ENCODE assay signal across 16 cellular contexts in the genomic region with DNA sequence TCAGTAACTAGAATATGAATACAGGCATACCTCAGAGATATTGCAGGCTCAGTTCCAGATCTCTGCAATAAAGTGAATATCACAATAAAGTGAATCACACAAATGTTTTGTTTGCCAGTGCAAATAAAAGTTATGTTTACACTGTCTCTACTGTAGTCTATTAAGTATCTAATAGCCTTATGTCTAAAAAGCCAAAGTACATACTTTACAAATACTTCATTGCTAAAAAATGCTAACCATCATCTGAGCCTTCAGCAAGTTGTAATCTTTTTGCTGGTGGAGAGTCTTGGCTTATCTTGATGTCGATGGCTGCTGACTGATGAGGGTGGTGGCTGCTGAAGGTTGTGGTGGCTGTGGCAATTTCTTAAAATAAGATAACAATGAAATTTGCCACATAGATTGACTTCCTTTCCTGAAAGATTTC.
DNase-seq lines count a peak whose midpoint lies in the region; ATAC-seq, FAIRE-seq and TF ChIP-seq lines count a peak whose summit lies in the region.
"Had no signal": no experiment of that assay in that cellular context is flagged by ENCODE, and none has a peak within 500 bp of the region (broad histone marks: within the 10 kb centered on the region; RNA-seq: fewer than 3 reads in every experiment).

No MANE protein-coding gene starts in this region.

- H3K79me1 ChIP-seq in trophoblast cell (ENCODE audit: low read length) = no peaks in the 10 kb centered on the region

- no peak overlapping the region for H4K12ac ChIP-seq in trophoblast cell (ENCODE audit: low read depth, low read length)

- H2AK5ac ChIP-seq in trophoblast cell (ENCODE audit: low read length) = no peak overlapping the region

- H3K27ac Mint-ChIP-seq in Caco-2 (ENCODE audit: unreplicated experiment) = no peak overlapping the region

- intact Hi-C loops in Caco-2 (cut with micrococcal nuclease; ENCODE audit: unreplicated experiment) = loop anchor here (5.0 kb wide), 2 partner anchors 43 to 98 kb away; no protein-coding TSS in a partner anchor

- H3K9me3 ChIP-seq in Caco-2 (no peaks in the 10 kb centered on the region), trophoblast cell (ENCODE audit: insufficient read depth, low read depth, low read length) (no peaks in the 10 kb centered on the region)
- H3K9me3 ChIP-seq: BE2C had no signal

- POLR2A ChIA-PET in Caco-2 (lab: Charles Lee) = no interaction called here

- H3K9ac ChIP-seq in trophoblast cell (ENCODE audit: low read length) = no peak overlapping the region

- no CpG with 5 or more reads among the region's 1 CpG for WGBS in trophoblast cell (ENCODE audit: extremely low coverage, insufficient coverage, insufficient read length)

- peaks cover 36% of the 10 kb centered on the region for H3K4me1 Mint-ChIP-seq in Caco-2 (ENCODE audit: low read depth, unreplicated experiment)

- H3K4me1 ChIP-seq in Caco-2 (peaks cover 66% of the 10 kb centered on the region), trophoblast cell (ENCODE audit: control insufficient read depth in 1 of 2, insufficient read depth in 2 of 2, low read length in 2 of 2) (peaks cover 0 to 3% of the 10 kb centered on the region in 2 experiments)

- no peak overlapping the region for H3K14ac ChIP-seq in trophoblast cell (ENCODE audit: low read length)

- BruUV-seq in Caco-2 (replicated peaks; lab: Mats Ljungman, UMichigan) = no TSS peak

- FAIRE-seq in endometrium (lab: Jason Lieb, UNC) = peak; percentile 82
- FAIRE-seq: GM18507 had no signal

- no peaks in the 10 kb centered on the region for H3K9me3 Mint-ChIP-seq in Caco-2 (ENCODE audit: unreplicated experiment)

- H3K27me3 ChIP-seq in Caco-2 (replicated peaks; ENCODE audit: control insufficient read depth, insufficient read depth, low read length) (no peaks in the 10 kb centered on the region), trophoblast cell (ENCODE audit: insufficient read depth, low read length) (no peaks in the 10 kb centered on the region)
- H3K27me3 ChIP-seq: BE2C had no signal

- peaks cover 57% of the 10 kb centered on the region for H3K36me3 Mint-ChIP-seq in Caco-2 (ENCODE audit: insufficient read depth, unreplicated experiment)

- H3K4me3 Mint-ChIP-seq in Caco-2 (ENCODE audit: unreplicated experiment) = peak overlapping the region; percentile 33

- no peaks in the 10 kb centered on the region for H3K27me3 Mint-ChIP-seq in Caco-2 (ENCODE audit: insufficient read depth, unreplicated experiment)

- H4K91ac ChIP-seq in trophoblast cell (ENCODE audit: low read depth, low read length) = no peak overlapping the region

- H3K27ac ChIP-seq in trophoblast cell (ENCODE audit: low read depth, low read length) = no peak overlapping the region
- H3K27ac ChIP-seq: WERI-Rb-1 had no signal

- no peak for DNase-seq in Caco-2
- DNase-seq in OCI-M1 (lab: John Stamatoyannopoulos, UW) = peak; percentile 62
- peak; percentile 44 to 83 for DNase-seq in trophoblast cell
- no peak for DNase-seq in effector CD8-positive, alpha-beta T cell (lab: John Stamatoyannopoulos, UW)
- no peak for DNase-seq in kidney tubule cell (ENCODE audit: low spot score)
- DNase-seq: BE2C, DMS153, HCEC 1CT, NCI-H2081, NCI-H526 treated with DMSO at 0.1 percent for 48 hours, right cardiac atrium, WERI-Rb-1 had no signal

- H2BK12ac ChIP-seq in trophoblast cell (ENCODE audit: low read length) = no peak overlapping the region

- no peak overlapping the region for H3K4me3 ChIP-seq in Caco-2 (ENCODE audit: low read depth, low read length)
- H3K4me3 ChIP-seq in trophoblast cell (ENCODE audit: low read depth, low read length) = no peak overlapping the region

- TF ChIP-seq CTCF in Caco-2 (IDR thresholded peaks at IDR 0.05; ENCODE audit: insufficient read depth in 1 of 2, low read depth in 1 of 2, low read length in 1 of 2, severe bottlenecking in 1 of 2, unreplicated experiment in 1 of 2) = no peak

- no peak overlapping the region for H4K8ac ChIP-seq in trophoblast cell (ENCODE audit: low read depth, low read length)

- CTCF ChIA-PET in Caco-2 (lab: Charles Lee) = no interaction called here

- ATAC-seq in HG02610 (IDR thresholded peaks at IDR 0.05; ENCODE audit: unreplicated experiment) = no peak
- ATAC-seq in HG03469 (IDR thresholded peaks at IDR 0.05; ENCODE audit: unreplicated experiment) = no peak
- ATAC-seq: right cardiac atrium had no signal

- peaks cover 3% of the 10 kb centered on the region; the same call in 1 of the 2 replicates for H3K36me3 ChIP-seq in Caco-2 (ENCODE audit: control insufficient read depth, insufficient read depth, low read length)
- peaks cover 10 to 22% of the 10 kb centered on the region in 2 experiments for H3K36me3 ChIP-seq in trophoblast cell (ENCODE audit: control insufficient read depth in 1 of 2, insufficient read depth in 2 of 2, low read length in 2 of 2)

- H2BK5ac ChIP-seq in trophoblast cell (ENCODE audit: low read depth, low read length, poor library complexity) = no peak overlapping the region

- H3K79me2 ChIP-seq in trophoblast cell (ENCODE audit: control insufficient read depth, insufficient read depth, low read length, poor library complexity) = no peaks in the 10 kb centered on the region

- no peak overlapping the region for H3K23ac ChIP-seq in trophoblast cell (ENCODE audit: low read length)

- no peak overlapping the region for H2AFZ ChIP-seq in trophoblast cell (ENCODE audit: insufficient read depth, low read length, poor library complexity)

- H3K18ac ChIP-seq in trophoblast cell (ENCODE audit: low read length) = no peak overlapping the region

- H3K4me2 ChIP-seq in trophoblast cell (ENCODE audit: low read length) = no peak overlapping the region

- H3K4ac ChIP-seq in trophoblast cell (ENCODE audit: low read depth, low read length) = no peak overlapping the region

- H2BK120ac ChIP-seq in trophoblast cell (ENCODE audit: insufficient read depth, low read length, poor library complexity) = no peak overlapping the region

Comparison
In these comparisons a context has a peak if more than half of its experiments do, and no peak if none do; other contexts are left out.
1. DNase-seq: peak in OCI-M1 (single experiment) and trophoblast cell (2 of 2); none in Caco-2 (0 of 2), effector CD8-positive, alpha-beta T cell (single experiment) and kidney tubule cell (single experiment).